In the genomic region with DNA sequence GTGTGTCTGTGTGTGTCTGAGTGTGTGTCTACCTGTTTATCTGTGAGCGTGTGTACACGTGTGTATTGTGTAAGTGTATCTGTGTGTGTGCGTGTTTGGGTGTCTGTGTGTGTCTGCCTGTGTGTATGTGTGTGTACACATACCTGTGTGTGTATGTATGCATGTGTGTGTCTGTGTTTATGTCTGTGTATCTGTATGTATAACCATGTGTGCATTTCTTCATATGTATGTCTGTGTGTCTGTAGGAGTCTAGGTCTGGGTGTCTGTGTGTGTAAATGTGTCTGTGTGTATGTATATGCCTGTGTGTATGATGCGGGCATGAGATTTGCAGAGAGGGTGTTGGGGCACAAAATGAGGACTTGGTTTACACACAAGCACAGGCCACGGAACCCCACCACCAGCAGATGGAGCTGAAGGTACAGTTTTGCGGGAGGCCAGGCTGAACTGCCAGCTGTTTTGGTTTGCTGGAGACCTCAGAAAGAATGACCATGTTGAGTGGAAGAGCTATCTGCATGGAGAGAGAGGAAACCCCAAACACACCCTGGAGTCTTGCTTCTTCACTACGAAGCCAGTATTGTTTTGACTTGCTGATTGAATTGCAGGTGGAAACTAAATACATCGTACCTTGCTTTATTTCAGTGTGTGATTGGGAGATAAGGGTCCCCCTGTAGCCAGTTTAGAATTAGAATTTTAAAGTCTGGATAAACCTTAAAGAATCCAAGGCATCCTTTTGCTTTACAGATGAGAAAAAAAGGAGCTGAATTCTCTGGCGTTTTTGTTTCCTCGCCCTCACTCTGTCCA, we compare ENCODE assay signal across 9 cellular contexts.
DNase-seq lines count a peak whose midpoint lies in the region; ATAC-seq, FAIRE-seq and TF ChIP-seq lines count a peak whose summit lies in the region.
"Had no signal": no experiment of that assay in that cellular context is flagged by ENCODE, and none has a peak within 500 bp of the region (broad histone marks: within the 10 kb centered on the region; RNA-seq: fewer than 3 reads in every experiment).

No MANE protein-coding gene starts in this region.

- peak; percentile 20 for DNase-seq in activated naive CD4-positive, alpha-beta T cell treated with anti-CD3 and anti-CD28 coated beads for 36 hours
- no peak for DNase-seq in activated naive CD4-positive, alpha-beta T cell (lab: John Stamatoyannopoulos, UW)
- peak; percentile 69 for DNase-seq in NCI-H2227 (lab: John Stamatoyannopoulos, UW; ENCODE audit: unreplicated experiment)
- DNase-seq in astrocyte (ENCODE audit: low read depth) = peak; percentile 69
- peak; percentile 66 to 73 for DNase-seq in hippocampal formation (lab: John Stamatoyannopoulos, UW)
- DNase-seq in smooth muscle cell (lab: John Stamatoyannopoulos, UW; ENCODE audit: unreplicated experiment) = peak; percentile 21

- H4K20me1 ChIP-seq in astrocyte (ENCODE audit: insufficient read depth, low read length) = no peaks in the 10 kb centered on the region
- no peaks in the 10 kb centered on the region for H4K20me1 ChIP-seq in smooth muscle cell (ENCODE audit: low read depth)

- H3K27me3 Mint-ChIP-seq in activated naive CD4-positive, alpha-beta T cell treated with anti-CD3 and anti-CD28 coated beads for 36 hours (ENCODE audit: low read depth) = peaks cover 3% of the 10 kb centered on the region
- peaks cover 6% of the 10 kb centered on the region for H3K27me3 Mint-ChIP-seq in astrocyte (ENCODE audit: low read depth, unreplicated experiment)

- peak; percentile 71 for FAIRE-seq in astrocyte (lab: Jason Lieb, UNC)
- FAIRE-seq: endometrium had no signal

- H3K36me3 Mint-ChIP-seq in activated naive CD4-positive, alpha-beta T cell treated with anti-CD3 and anti-CD28 coated beads for 36 hours (ENCODE audit: low read depth) = no peaks in the 10 kb centered on the region
- no peaks in the 10 kb centered on the region for H3K36me3 Mint-ChIP-seq in astrocyte (ENCODE audit: low read depth, unreplicated experiment)

- 53% methylated on average over 10 of the region's 10 CpGs for WGBS in smooth muscle cell (ENCODE audit: low lambda C conversion rate)

- CTCF ChIA-PET in activated naive CD4-positive, alpha-beta T cell treated with anti-CD3 and anti-CD28 coated beads for 36 hours (lab: Charles Lee) = interaction anchor here (0.6 to 1.0 kb wide), 2 partner anchors 259 to 515 kb away, joined by 3 to 4 read pairs; no protein-coding TSS in a partner anchor

- H3K9me3 Mint-ChIP-seq in activated naive CD4-positive, alpha-beta T cell treated with anti-CD3 and anti-CD28 coated beads for 36 hours = peaks cover 3% of the 10 kb centered on the region
- no peaks in the 10 kb centered on the region for H3K9me3 Mint-ChIP-seq in astrocyte (ENCODE audit: unreplicated experiment)

- H3K4me1 Mint-ChIP-seq in activated naive CD4-positive, alpha-beta T cell treated with anti-CD3 and anti-CD28 coated beads for 36 hours (ENCODE audit: low read depth) = no peaks in the 10 kb centered on the region
- peaks cover 13% of the 10 kb centered on the region for H3K4me1 Mint-ChIP-seq in astrocyte (ENCODE audit: low read depth, unreplicated experiment)

- no peak overlapping the region for H3K4me2 ChIP-seq in astrocyte (ENCODE audit: low read length)
- H3K4me2 ChIP-seq in smooth muscle cell = no peak overlapping the region

- H3K27ac Mint-ChIP-seq in activated naive CD4-positive, alpha-beta T cell treated with anti-CD3 and anti-CD28 coated beads for 36 hours = no peak overlapping the region
- H3K27ac Mint-ChIP-seq in astrocyte (ENCODE audit: unreplicated experiment) = peak overlapping the region; percentile 88

- H3K79me2 ChIP-seq in astrocyte (ENCODE audit: insufficient read depth, low read length) (no peaks in the 10 kb centered on the region), smooth muscle cell (ENCODE audit: low read depth) (no peaks in the 10 kb centered on the region)

- no peaks in the 10 kb centered on the region for H3F3A ChIP-seq in smooth muscle cell (ENCODE audit: low read depth)

- H2AFZ ChIP-seq in astrocyte (ENCODE audit: low read depth, low read length) (no peak overlapping the region), smooth muscle cell (ENCODE audit: low read depth) (no peak overlapping the region)

- TF ChIP-seq CTCF in astrocyte (IDR thresholded peaks at IDR 0.05; ENCODE audit: insufficient read depth, low read depth, low read length) (peak; percentile 98), smooth muscle cell (IDR thresholded peaks at IDR 0.05; ENCODE audit: borderline replicate concordance, insufficient read depth, poor library complexity, severe bottlenecking) (peak; percentile 88)

- ATAC-seq in HG02870 (IDR thresholded peaks at IDR 0.05; ENCODE audit: unreplicated experiment) = peak; percentile 82
- no peak for ATAC-seq in GM21576 (IDR thresholded peaks at IDR 0.05; ENCODE audit: unreplicated experiment)

- intact Hi-C loops in activated naive CD4-positive, alpha-beta T cell treated with anti-CD3 and anti-CD28 coated beads for 36 hours (cut with micrococcal nuclease) = loop anchor here (5.0 kb wide), 1 partner anchor 260 kb away; no protein-coding TSS in a partner anchor

- no peak overlapping the region for H3K4me3 Mint-ChIP-seq in activated naive CD4-positive, alpha-beta T cell treated with anti-CD3 and anti-CD28 coated beads for 36 hours
- H3K4me3 Mint-ChIP-seq in astrocyte (ENCODE audit: unreplicated experiment) = no peak overlapping the region

- H3K27me3 ChIP-seq in astrocyte (ENCODE audit: insufficient read depth, low read length) (no peaks in the 10 kb centered on the region), smooth muscle cell (ENCODE audit: low read depth) (peaks cover 14% of the 10 kb centered on the region)

- H3K9me3 ChIP-seq in astrocyte (ENCODE audit: insufficient read depth, low read depth, low read length) = no peaks in the 10 kb centered on the region
- no peaks in the 10 kb centered on the region for H3K9me3 ChIP-seq in smooth muscle cell (replicated peaks; ENCODE audit: low read depth)

- H3K4me1 ChIP-seq in astrocyte (ENCODE audit: insufficient read depth, low read length) (peaks cover 8% of the 10 kb centered on the region), smooth muscle cell (ENCODE audit: low read depth) (peaks cover 32% of the 10 kb centered on the region)

- H3K27ac ChIP-seq in astrocyte (ENCODE audit: low read depth, low read length) = no peak overlapping the region
- no peak overlapping the region for H3K27ac ChIP-seq in smooth muscle cell (ENCODE audit: low read depth)

- peak overlapping the region; percentile 38 for H3K9ac ChIP-seq in astrocyte (ENCODE audit: low read length)
- no peak overlapping the region for H3K9ac ChIP-seq in smooth muscle cell (ENCODE audit: low read depth)

- H3K36me3 ChIP-seq in astrocyte (ENCODE audit: insufficient read depth, low read length) (no peaks in the 10 kb centered on the region), smooth muscle cell (ENCODE audit: low read depth) (no peaks in the 10 kb centered on the region)

- no peak overlapping the region for H3K4me3 ChIP-seq in astrocyte (ENCODE audit: insufficient read depth, low read depth, low read length)
- H3K4me3 ChIP-seq in smooth muscle cell = no peak overlapping the region

Comparison
In these comparisons a context has a peak if more than half of its experiments do, and no peak if none do; other contexts are left out.
1. DNase-seq: peak in activated naive CD4-positive, alpha-beta T cell treated with anti-CD3 and anti-CD28 coated beads for 36 hours (single experiment), NCI-H2227 (single experiment), astrocyte (single experiment), hippocampal formation (2 of 2) and smooth muscle cell (single experiment); none in activated naive CD4-positive, alpha-beta T cell (0 of 4).